In genomic region chr3:87088366-87088983, GRCh38 we compare ENCODE assay signal across 8 cellular contexts.
DNase-seq lines count a peak whose midpoint lies in the region; ATAC-seq, FAIRE-seq and TF ChIP-seq lines count a peak whose summit lies in the region.

No MANE protein-coding gene starts in this region.

- H3K9me1 ChIP-seq in keratinocyte (ENCODE audit: control insufficient read depth, extremely low read depth, insufficient read depth, low read length) = no peaks in the 10 kb centered on the region

- H3K36me3 ChIP-seq in keratinocyte (ENCODE audit: control insufficient read depth in 2 of 2, extremely low read depth in 1 of 2, insufficient read depth in 2 of 2, low read length in 2 of 2) (no peaks in the 10 kb centered on the region), upper lobe of left lung (no peaks in the 10 kb centered on the region)

- H3K27ac ChIP-seq in keratinocyte (ENCODE audit: control insufficient read depth, insufficient read depth, low read length) = no peak overlapping the region
- peak overlapping the region; percentile 49 to 90 (median 78) for H3K27ac ChIP-seq in upper lobe of left lung

- no peaks in the 10 kb centered on the region; the same call in 1 of the 2 replicates for H3K27me3 Mint-ChIP-seq in WTC11 (ENCODE audit: low read depth)
- no peaks in the 10 kb centered on the region for H3K27me3 Mint-ChIP-seq in progenitor cell of endocrine pancreas

- no peak for FAIRE-seq in keratinocyte (lab: Jason Lieb, UNC)

- TF ChIP-seq CTCF in AG04449 (IDR thresholded peaks at IDR 0.05; ENCODE audit: insufficient read depth, low read length, missing control alignments) (no peak), WTC11 (IDR thresholded peaks at IDR 0.05) (no peak), keratinocyte (optimal IDR thresholded peaks at IDR 0.05 in 1 of 3, IDR thresholded peaks at IDR 0.05 in 1 of 3, conservative IDR thresholded peaks at IDR 0.05 in 1 of 3; ENCODE audit: extremely low read depth in 1 of 3, insufficient read depth in 2 of 3, low read length in 3 of 3) (no peak), upper lobe of left lung (IDR thresholded peaks at IDR 0.05) (no peak), progenitor cell of endocrine pancreas (IDR thresholded peaks at IDR 0.05; ENCODE audit: unreplicated experiment) (no peak)

- no peak for DNase-seq in AG04449 (ENCODE audit: low read depth, low spot score)
- peak; percentile 13 for DNase-seq in WTC11 (ENCODE audit: low spot score)
- no peak for DNase-seq in keratinocyte (ENCODE audit: low read depth, low spot score)
- no peak for DNase-seq in upper lobe of left lung
- no peak for DNase-seq in progenitor cell of endocrine pancreas (ENCODE audit: low spot score, unreplicated experiment)
- no peak for DNase-seq in AG08396 (ENCODE audit: low spot score)
- DNase-seq in ACHN = no peak

- H3K9me3 Mint-ChIP-seq in WTC11 (no peaks in the 10 kb centered on the region; the same call in 1 of the 2 replicates), progenitor cell of endocrine pancreas (ENCODE audit: low read depth) (no peaks in the 10 kb centered on the region)

- H3K79me2 ChIP-seq in keratinocyte (ENCODE audit: control insufficient read depth, insufficient read depth, low read length) = no peaks in the 10 kb centered on the region

- peak overlapping the region; percentile 99 for H2AFZ ChIP-seq in keratinocyte (ENCODE audit: control insufficient read depth, low read length)

- peak overlapping the region; percentile 90 for H3K4me2 ChIP-seq in keratinocyte (ENCODE audit: control insufficient read depth, extremely low read depth, insufficient read depth, low read depth, low read length)

- no peaks in the 10 kb centered on the region for H3K9me3 ChIP-seq in keratinocyte (ENCODE audit: control insufficient read depth, low read depth, low read length)
- H3K9me3 ChIP-seq in upper lobe of left lung = no peaks in the 10 kb centered on the region

- 50 to 58% methylated on average over 14 to 15 of the region's 15 CpGs for whole genome bisulfite sequencing in upper lobe of left lung, 2 donors

- H3K4me3 ChIP-seq in AG04449 (ENCODE audit: low read depth, low read length) (peak overlapping the region; percentile 60), keratinocyte (ENCODE audit: control insufficient read depth in 2 of 3, extremely low read depth in 1 of 3, insufficient read depth in 2 of 3, low read depth in 1 of 3, low read length in 3 of 3) (peak overlapping the region; percentile 39 to 66 (median 63)), upper lobe of left lung (peak overlapping the region; percentile 36 to 63 (median 57))

- peak overlapping the region; percentile 44 for H3K9ac ChIP-seq in keratinocyte (ENCODE audit: control insufficient read depth, extremely low read depth, insufficient read depth, low read length)

- CTCF ChIA-PET in AG04449 (lab: Yijun Ruan, JAX) = interaction anchor here (0.9 to 7.6 kb wide), 6 partner anchors 79 to 320 kb away, joined by 4 to 149 read pairs (median 6); no protein-coding TSS in a partner anchor
- CTCF ChIA-PET in WTC11 (lab: Charles Lee) = interaction anchor here (1.0 to 1.1 kb wide), 2 partner anchors 314 to 387 kb away, joined by 3 to 5 read pairs; no protein-coding TSS in a partner anchor

- H3K27me3 ChIP-seq in keratinocyte (ENCODE audit: control insufficient read depth, extremely low read depth, insufficient read depth, low read length) (no peaks in the 10 kb centered on the region), upper lobe of left lung (no peaks in the 10 kb centered on the region)

- H3K4me1 Mint-ChIP-seq in WTC11 (peaks cover 9% of the 10 kb centered on the region), progenitor cell of endocrine pancreas (ENCODE audit: low read depth) (no peaks in the 10 kb centered on the region)

- no peaks in the 10 kb centered on the region for H4K20me1 ChIP-seq in keratinocyte (ENCODE audit: control insufficient read depth, extremely low read depth, insufficient read depth, low read length)

- in situ Hi-C loops in ACHN (cut with HindIII; ENCODE audit: low pct_ligation_motif_present, low pct_unique_long_range_greater_than_20kb, low sequenced_read_pairs) = no loop called here

- H3K27ac Mint-ChIP-seq in WTC11 = no peak overlapping the region
- no peak overlapping the region for H3K27ac Mint-ChIP-seq in progenitor cell of endocrine pancreas

- ATAC-seq in GM21360 (IDR thresholded peaks at IDR 0.05; ENCODE audit: unreplicated experiment) (peak; percentile 21), WTC11 (no peak), upper lobe of left lung (ENCODE audit: low FRiP score in 2 of 2) (peak; percentile 38)

- peak overlapping the region; percentile 59 for H3K4me3 Mint-ChIP-seq in WTC11
- H3K4me3 Mint-ChIP-seq in progenitor cell of endocrine pancreas (ENCODE audit: low read depth) = no peak overlapping the region

- H3K4me1 ChIP-seq in keratinocyte (ENCODE audit: control insufficient read depth, extremely low read depth, insufficient read depth, low read length) (peaks cover 10% of the 10 kb centered on the region), upper lobe of left lung (peaks cover 0 to 7% (median 4%) of the 10 kb centered on the region in 4 donors)

- dilution Hi-C loops in keratinocyte (cut with MboI; ENCODE audit: extremely low pct_ligation_motif_present, low sequenced_read_pairs) = no loop called here

- no peak for TF ChIP-seq EP300 in upper lobe of left lung (IDR thresholded peaks at IDR 0.05)

- POLR2A ChIA-PET in AG04449 (lab: Yijun Ruan, JAX) (interaction anchor here (1.3 kb wide), 1 partner anchor 321 kb away, joined by 4 read pairs; no protein-coding TSS in a partner anchor), WTC11 (lab: Charles Lee) (no interaction called here)

- TF ChIP-seq POLR2A in upper lobe of left lung (IDR thresholded peaks at IDR 0.05) = no peak

- H3K36me3 Mint-ChIP-seq in WTC11 = no peaks in the 10 kb centered on the region
- H3K36me3 Mint-ChIP-seq in progenitor cell of endocrine pancreas (ENCODE audit: insufficient read depth) = no peaks in the 10 kb centered on the region

TF ChIP-seq in WTC11, 78 proteins besides CTCF, POLR2A, EP300 and RAD21:
- TF ChIP-seq ZNF396 (CRISPR knock-in tag; IDR thresholded peaks at IDR 0.05; ENCODE audit: borderline replicate concordance) (no peak), HMGA2 (CRISPR knock-in tag; IDR thresholded peaks at IDR 0.05) (no peak), SOX15 (CRISPR knock-in tag; IDR thresholded peaks at IDR 0.05) (no peak), NFE2L1 (CRISPR knock-in tag; IDR thresholded peaks at IDR 0.05) (no peak), ATF6 (CRISPR knock-in tag; IDR thresholded peaks at IDR 0.05) (no peak), CDX4 (CRISPR knock-in tag; IDR thresholded peaks at IDR 0.05; ENCODE audit: borderline replicate concordance) (no peak), FOXJ3 (CRISPR knock-in tag; IDR thresholded peaks at IDR 0.05; ENCODE audit: borderline replicate concordance) (no peak), CBFB (CRISPR knock-in tag; IDR thresholded peaks at IDR 0.05; ENCODE audit: low read depth) (no peak), ZNF138 (CRISPR knock-in tag; conservative IDR thresholded peaks at IDR 0.05) (no peak), NR2C2 (CRISPR knock-in tag; IDR thresholded peaks at IDR 0.05) (no peak), E2F4 (CRISPR knock-in tag; IDR thresholded peaks at IDR 0.05; ENCODE audit: borderline replicate concordance, low read depth) (no peak), ZNF263 (CRISPR knock-in tag; IDR thresholded peaks at IDR 0.05; ENCODE audit: low read depth) (no peak), NR1H2 (CRISPR knock-in tag; IDR thresholded peaks at IDR 0.05) (no peak)
